Comparison of ENCODE assay signal across 22 cellular contexts in the genomic region with DNA sequence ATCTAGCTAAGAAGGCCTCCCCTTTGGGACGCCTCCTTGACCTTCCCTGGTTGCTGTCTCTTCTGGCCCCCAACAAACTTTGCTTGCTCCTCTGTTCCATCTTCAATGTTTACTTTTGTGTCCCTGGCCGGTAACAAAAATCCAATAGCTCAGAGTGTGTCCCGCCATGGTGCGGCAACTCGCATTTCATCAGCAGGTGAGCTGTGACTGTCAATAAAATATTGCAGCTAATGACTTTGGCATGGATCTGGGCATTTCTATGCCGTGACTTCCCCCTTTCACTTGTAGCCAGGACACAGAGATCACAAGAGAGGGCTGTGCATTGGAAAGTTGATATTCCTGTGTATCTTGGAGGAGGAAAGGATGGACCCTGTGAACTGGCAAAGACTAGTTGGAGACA.
"Had no signal": no experiment of that assay in that cellular context is flagged by ENCODE, and none has a peak within 500 bp of the region (broad histone marks: within the 10 kb centered on the region; RNA-seq: fewer than 3 reads in every experiment).

No MANE protein-coding gene starts in this region.

- ATAC-seq: left colon; left ventricle myocardium superior; lower lobe of right lung; mucosa of descending colon; stimulated activated effector memory CD8-positive, alpha-beta T cell treated with anti-CD3 and anti-CD28 coated beads, Interleukin-12 subunit alpha, Interleukin-12 subunit beta, amount 100 ng/mL, for 72 hours had no signal

- H3K27ac Mint-ChIP-seq: immature natural killer cell; mesothelial cell of epicardium; naive B cell; progenitor cell of endocrine pancreas; stimulated activated effector memory CD8-positive, alpha-beta T cell treated with anti-CD3 and anti-CD28 coated beads, Interleukin-12 subunit alpha, Interleukin-12 subunit beta, amount 100 ng/mL, for 72 hours had no signal

- H3K36me3 Mint-ChIP-seq: immature natural killer cell; naive B cell; stimulated activated effector memory CD8-positive, alpha-beta T cell treated with anti-CD3 and anti-CD28 coated beads, Interleukin-12 subunit alpha, Interleukin-12 subunit beta, amount 100 ng/mL, for 72 hours had no signal

- DNase-seq: dermis blood vessel endothelial cell; effector memory CD4-positive, alpha-beta T cell; erythroblast; esophagus squamous epithelium; foreskin melanocyte; hypothalamus; immature natural killer cell; kidney glomerular epithelial cell; left ventricle myocardium superior; lower lobe of right lung; mucosa of descending colon; naive B cell; stimulated activated CD4-positive, alpha-beta T cell treated with anti-CD3 and anti-CD28 coated beads, Interleukin-2, amount 100 ng/mL, for 24 hours; stimulated activated CD4-positive, alpha-beta T cell treated with anti-CD3 and anti-CD28 coated beads, Interleukin-4, amount 100 ng/mL, for 24 hours; stimulated activated naive CD4-positive, alpha-beta T cell treated with Interleukin-2 at 50 U/mL for 16 hours; stomach; testis; upper lobe of left lung had no signal

- H3K4me3 Mint-ChIP-seq: immature natural killer cell; mesothelial cell of epicardium; naive B cell; stimulated activated effector memory CD8-positive, alpha-beta T cell treated with anti-CD3 and anti-CD28 coated beads, Interleukin-12 subunit alpha, Interleukin-12 subunit beta, amount 100 ng/mL, for 72 hours had no signal

- H3K9me3 Mint-ChIP-seq: immature natural killer cell; naive B cell; stimulated activated effector memory CD8-positive, alpha-beta T cell treated with anti-CD3 and anti-CD28 coated beads, Interleukin-12 subunit alpha, Interleukin-12 subunit beta, amount 100 ng/mL, for 72 hours had no signal

- H3K4me1 Mint-ChIP-seq: immature natural killer cell; naive B cell; stimulated activated effector memory CD8-positive, alpha-beta T cell treated with anti-CD3 and anti-CD28 coated beads, Interleukin-12 subunit alpha, Interleukin-12 subunit beta, amount 100 ng/mL, for 72 hours had no signal
